19 cellular contexts compared by ENCODE assay signal in the genomic region with DNA sequence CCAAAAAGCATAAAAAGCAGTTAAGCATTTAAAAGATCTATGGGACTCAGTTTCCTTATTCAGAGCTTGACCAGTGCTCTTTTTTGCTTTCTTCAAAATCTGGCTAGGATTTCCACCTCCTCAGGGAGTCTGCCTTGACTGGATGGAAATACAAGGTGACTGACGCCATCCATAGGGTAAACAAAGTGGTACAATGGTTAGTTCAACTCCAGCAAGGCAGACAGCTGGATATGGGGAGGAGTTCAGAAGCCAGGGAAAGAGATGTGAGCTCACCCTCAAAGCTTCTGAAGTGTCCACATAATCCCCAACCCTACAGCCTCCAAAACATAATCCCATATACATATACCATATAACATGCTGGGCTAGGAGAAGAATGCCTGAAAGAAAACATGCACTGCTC. TPM values are rescaled to one million over a fixed set of nuclear protein-coding genes. Genes with fewer than 3 reads are reported as not detected.
DNase-seq lines count a peak whose midpoint lies in the region; TF ChIP-seq lines count a peak whose summit lies in the region.
"Had no signal": no experiment of that assay in that cellular context is flagged by ENCODE, and none has a peak within 500 bp of the region (broad histone marks: within the 10 kb centered on the region; RNA-seq: fewer than 3 reads in every experiment).

No MANE protein-coding gene starts in this region.

- no peaks in the 10 kb centered on the region for H3K4me1 Mint-ChIP-seq in immature natural killer cell
- H3K4me1 Mint-ChIP-seq: CD4-positive, alpha-beta memory T cell had no signal

- in situ Hi-C loops in GM13976 (cut with MboI; ENCODE audit: low sequenced_read_pairs, unreplicated experiment), result no loop called here

- TF ChIP-seq CTCF in dorsolateral prefrontal cortex (IDR thresholded peaks at IDR 0.05 in 54 of 56, conservative IDR thresholded peaks at IDR 0.05 in 2 of 56; ENCODE audit: low read depth in 1 of 56, partially characterized antibody in 56 of 56) (no peak), osteoblast (IDR thresholded peaks at IDR 0.05; ENCODE audit: extremely low read depth, low read depth, low read length) (no peak), GM13976 (IDR thresholded peaks at IDR 0.05; ENCODE audit: borderline replicate concordance, control extremely low read depth, extremely low read depth, insufficient read depth, missing control alignments) (no peak)

- peaks cover 4 to 10% (median 7%) of the 10 kb centered on the region in 3 donors for H3K27me3 Mint-ChIP-seq in immature natural killer cell (ENCODE audit: low read depth in 3 of 3)
- H3K27me3 Mint-ChIP-seq: CD4-positive, alpha-beta memory T cell had no signal

- DNase-seq in NCI-H82 (lab: John Stamatoyannopoulos, UW) (peak; percentile 13), NCI-H82 treated with DMSO at 0.1 percent for 48 hours (lab: John Stamatoyannopoulos, UW; ENCODE audit: unreplicated experiment) (no peak), dorsolateral prefrontal cortex (no peak), osteoblast (ENCODE audit: insufficient read length, low spot score, missing footprints) (no peak), immature natural killer cell (no peak), T-helper 2 cell (no peak), GM13976 (ENCODE audit: low spot score) (no peak)
- DNase-seq in effector CD4-positive, alpha-beta T cell, result no peak
- DNase-seq: Caco-2; CD4-positive, alpha-beta memory T cell; GDM1; H7; KG1; NCI-H1105; NCI-H2029 treated with DMSO at 0.1 percent for 48 hours had no signal

- no peaks in the 10 kb centered on the region for H3K27me3 ChIP-seq in dorsolateral prefrontal cortex
- no peaks in the 10 kb centered on the region for H3K27me3 ChIP-seq in osteoblast (ENCODE audit: insufficient read depth, low read length)
- H3K27me3 ChIP-seq: BLaER1 treated with 17β-estradiol and CSF1 and Interleukin-3, amounts not matched to agents 10 nM and 100 nM; SJSA1 had no signal

- peaks cover 13% of the 10 kb centered on the region for H3K79me2 ChIP-seq in osteoblast (ENCODE audit: insufficient read depth, low read length)

- H3K36me3 ChIP-seq in osteoblast (ENCODE audit: insufficient read depth, low read length), result no peaks in the 10 kb centered on the region
- H3K36me3 ChIP-seq: BLaER1 treated with 17β-estradiol and CSF1 and Interleukin-3, amounts not matched to agents 10 nM and 100 nM; SJSA1 had no signal

- H3K27ac ChIP-seq in dorsolateral prefrontal cortex, result peak overlapping the region in 51 of 59 donors; percentile 5 to 85 (median 69)
- H3K27ac ChIP-seq in osteoblast (ENCODE audit: low read depth, low read length), result peak overlapping the region; percentile 78
- H3K27ac ChIP-seq: 22Rv1; BLaER1 treated with 17β-estradiol and CSF1 and Interleukin-3, amounts not matched to agents 10 nM and 100 nM; HL-60 had no signal

- H3K9me3 Mint-ChIP-seq in immature natural killer cell, result no peaks in the 10 kb centered on the region

- no peaks in the 10 kb centered on the region for H4K20me1 ChIP-seq in osteoblast (ENCODE audit: insufficient read depth, low read length)
- H4K20me1 ChIP-seq: BLaER1 treated with 17β-estradiol and CSF1 and Interleukin-3, amounts not matched to agents 10 nM and 100 nM had no signal

- H3K9me3 ChIP-seq in osteoblast (ENCODE audit: low read depth, low read length), result no peaks in the 10 kb centered on the region
- H3K9me3 ChIP-seq: BLaER1 treated with 17β-estradiol and CSF1 and Interleukin-3, amounts not matched to agents 10 nM and 100 nM; Caco-2; SJSA1 had no signal

- H3K4me3 Mint-ChIP-seq in immature natural killer cell, result no peak overlapping the region
- H3K4me3 Mint-ChIP-seq: CD4-positive, alpha-beta memory T cell had no signal

- H3K4me3 ChIP-seq in dorsolateral prefrontal cortex (no peak overlapping the region), osteoblast (ENCODE audit: insufficient read depth, low read length) (no peak overlapping the region)
- H3K4me3 ChIP-seq: BLaER1 treated with 17β-estradiol and CSF1 and Interleukin-3, amounts not matched to agents 10 nM and 100 nM; SJSA1 had no signal

- intact Hi-C loops in dorsolateral prefrontal cortex (cut with DNase I), result no loop called here

- no peaks in the 10 kb centered on the region for H3K36me3 Mint-ChIP-seq in immature natural killer cell
- H3K36me3 Mint-ChIP-seq: CD4-positive, alpha-beta memory T cell had no signal

- no peak overlapping the region for H2AFZ ChIP-seq in osteoblast (ENCODE audit: low read length)

- H3K4me1 ChIP-seq in osteoblast (ENCODE audit: insufficient read depth, low read length), result peaks cover 16% of the 10 kb centered on the region
- H3K4me1 ChIP-seq: BLaER1 treated with 17β-estradiol and CSF1 and Interleukin-3, amounts not matched to agents 10 nM and 100 nM; Caco-2 had no signal

- H3K27ac Mint-ChIP-seq in immature natural killer cell, result no peak overlapping the region
- H3K27ac Mint-ChIP-seq: CD4-positive, alpha-beta memory T cell had no signal

- H3K4me2 ChIP-seq in osteoblast (ENCODE audit: insufficient read depth, low read length), result no peak overlapping the region
- H3K4me2 ChIP-seq: BLaER1 treated with 17β-estradiol and CSF1 and Interleukin-3, amounts not matched to agents 10 nM and 100 nM had no signal

RNA-seq across cellular contexts. Expression of gene KIRREL3, which starts 52.0 kb away (rescaled TPM):
- total RNA-seq in dorsolateral prefrontal cortex (10 to 100 TPM; 22.2 to 74.8 (median 42.9) TPM), osteoblast (3.6 and 4.4 TPM in 2 replicates)
- under 1 TPM in 1 of 3 donors, not detected in 2; 0.66 TPM for polyA plus RNA-seq in immature natural killer cell
- total RNA-seq: Caco-2; CD4-positive, alpha-beta memory T cell had no signal
- polyA plus RNA-seq: CD4-positive, alpha-beta memory T cell had no signal
